In the genomic region with DNA sequence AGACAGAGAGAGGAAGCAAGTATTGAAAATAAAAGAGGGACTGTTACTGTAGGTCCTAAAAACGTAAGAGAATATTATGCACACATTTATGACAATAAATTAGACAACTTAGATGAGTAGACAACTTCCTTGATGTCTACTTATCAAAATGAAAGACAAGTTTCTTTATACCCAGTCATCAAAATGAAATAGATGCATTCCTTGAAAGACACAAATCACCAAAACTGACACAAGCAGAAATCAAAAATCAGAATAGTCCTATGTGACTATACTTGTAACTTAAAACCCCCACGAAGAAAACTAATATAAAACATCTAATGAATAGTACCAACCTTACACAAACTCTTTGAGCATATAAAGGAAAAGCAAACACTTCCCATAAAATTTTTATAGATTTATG, we compare ENCODE assay signal across 21 cellular contexts. TPM values are rescaled to one million over a fixed set of nuclear protein-coding genes. Genes with fewer than 3 reads are reported as not detected.
DNase-seq lines count a peak whose midpoint lies in the region; ATAC-seq and TF ChIP-seq lines count a peak whose summit lies in the region.
"Had no signal": no experiment of that assay in that cellular context is flagged by ENCODE, and none has a peak within 500 bp of the region (broad histone marks: within the 10 kb centered on the region; RNA-seq: fewer than 3 reads in every experiment).

No MANE protein-coding gene starts in this region.

- CTCF ChIA-PET in WTC11 (lab: Charles Lee), result no interaction called here

- no peak for DNase-seq in activated naive CD4-positive, alpha-beta T cell treated with Interleukin-2 at 50 U/mL for 16 hours
- DNase-seq in HFFc6, result no peak
- DNase-seq in WTC11 (ENCODE audit: low spot score), result no peak
- DNase-seq in chondrocyte (ENCODE audit: low spot score), result no peak
- no peak for DNase-seq in NCI-H774 (lab: John Stamatoyannopoulos, UW)
- DNase-seq in NCI-H2196 treated with DMSO at 0.1 percent for 48 hours (lab: John Stamatoyannopoulos, UW; ENCODE audit: unreplicated experiment), result no peak
- DNase-seq in stimulated activated naive B cell treated with anti-CD40 and anti-IgM and Interleukin-4, amounts not matched to agents 10 μg/mL and 1 μg/mL and 100 μg/mL, for 72 hours, result no peak
- DNase-seq: CD4-positive, CD25-positive, alpha-beta regulatory T cell; GOT3; NCI-H1092 treated with DMSO at 0.1 percent for 48 hours; NCI-H1436; NCI-H187; NCI-H2081 treated with DMSO at 0.1 percent for 48 hours; NCI-H2171; NCI-H524; NCI-H748 treated with DMSO at 0.1 percent for 48 hours; NK-92 treated with Interleukin-12 subunit alpha and Interleukin-12 subunit beta, amount 100 ng/mL, for 24 hours; Peyer's patch; SIG-M5 had no signal

- no peak for TF ChIP-seq CTCF in HFFc6 (IDR thresholded peaks at IDR 0.05)
- no peak for TF ChIP-seq CTCF in WTC11 (IDR thresholded peaks at IDR 0.05)
- TF ChIP-seq CTCF in chondrocyte (IDR thresholded peaks at IDR 0.05), result no peak

- H3K36me3 Mint-ChIP-seq in activated naive CD4-positive, alpha-beta T cell treated with anti-CD3 and anti-CD28 coated beads, Interleukin-2, amount 50 U/mL, for 24 hours, result peaks cover 20% of the 10 kb centered on the region
- peaks cover 55% of the 10 kb centered on the region for H3K36me3 Mint-ChIP-seq in HFFc6 (ENCODE audit: low read depth)
- H3K36me3 Mint-ChIP-seq in WTC11, result peaks cover 16% of the 10 kb centered on the region
- peaks cover 4% of the 10 kb centered on the region for H3K36me3 Mint-ChIP-seq in chondrocyte (ENCODE audit: low read depth)
- H3K36me3 Mint-ChIP-seq in stimulated activated naive B cell treated with anti-CD40 and anti-IgM and Interleukin-4, amounts not matched to agents 10 μg/mL and 1 μg/mL and 100 μg/mL, for 72 hours, result peaks cover 21 to 33% of the 10 kb centered on the region in 2 donors

- H3K4me1 Mint-ChIP-seq in activated naive CD4-positive, alpha-beta T cell treated with anti-CD3 and anti-CD28 coated beads, Interleukin-2, amount 50 U/mL, for 24 hours, result peaks cover 79% of the 10 kb centered on the region
- H3K4me1 Mint-ChIP-seq in HFFc6 (ENCODE audit: low read depth) (peaks cover 92% of the 10 kb centered on the region), WTC11 (peaks cover 45% of the 10 kb centered on the region), chondrocyte (ENCODE audit: low read depth) (peaks cover 91% of the 10 kb centered on the region)
- H3K4me1 Mint-ChIP-seq in stimulated activated naive B cell treated with anti-CD40 and anti-IgM and Interleukin-4, amounts not matched to agents 10 μg/mL and 1 μg/mL and 100 μg/mL, for 72 hours, result peaks cover 23 to 52% of the 10 kb centered on the region in 2 donors

- H3K9me3 Mint-ChIP-seq in activated naive CD4-positive, alpha-beta T cell treated with anti-CD3 and anti-CD28 coated beads, Interleukin-2, amount 50 U/mL, for 24 hours, result peaks cover 19% of the 10 kb centered on the region
- H3K9me3 Mint-ChIP-seq in HFFc6 (0 out of 2 replicates have a peak, but pooled peaks cover 4% of the 10 kb centered on the region), WTC11 (peaks cover 17% of the 10 kb centered on the region), chondrocyte (ENCODE audit: low read depth) (peaks cover 14% of the 10 kb centered on the region)
- H3K9me3 Mint-ChIP-seq in stimulated activated naive B cell treated with anti-CD40 and anti-IgM and Interleukin-4, amounts not matched to agents 10 μg/mL and 1 μg/mL and 100 μg/mL, for 72 hours, result peaks cover 7 to 12% of the 10 kb centered on the region in 2 donors

- no peak overlapping the region for H3K27ac Mint-ChIP-seq in activated naive CD4-positive, alpha-beta T cell treated with anti-CD3 and anti-CD28 coated beads, Interleukin-2, amount 50 U/mL, for 24 hours
- H3K27ac Mint-ChIP-seq in HFFc6 (peak overlapping the region; percentile 42), WTC11 (peak overlapping the region; percentile 59; the same call in 1 of the 2 replicates), chondrocyte (ENCODE audit: unreplicated experiment) (peak overlapping the region; percentile 28)
- no peak overlapping the region for H3K27ac Mint-ChIP-seq in stimulated activated naive B cell treated with anti-CD40 and anti-IgM and Interleukin-4, amounts not matched to agents 10 μg/mL and 1 μg/mL and 100 μg/mL, for 72 hours

- H3K27me3 Mint-ChIP-seq in activated naive CD4-positive, alpha-beta T cell treated with anti-CD3 and anti-CD28 coated beads, Interleukin-2, amount 50 U/mL, for 24 hours, result no peaks in the 10 kb centered on the region
- H3K27me3 Mint-ChIP-seq in HFFc6 (ENCODE audit: insufficient read depth) (no peaks in the 10 kb centered on the region), WTC11 (ENCODE audit: low read depth) (no peaks in the 10 kb centered on the region), chondrocyte (ENCODE audit: low read depth) (no peaks in the 10 kb centered on the region)
- no peaks in the 10 kb centered on the region for H3K27me3 Mint-ChIP-seq in stimulated activated naive B cell treated with anti-CD40 and anti-IgM and Interleukin-4, amounts not matched to agents 10 μg/mL and 1 μg/mL and 100 μg/mL, for 72 hours
- H3K27me3 Mint-ChIP-seq: CD4-positive, CD25-positive, alpha-beta regulatory T cell; IgD-negative memory B cell had no signal

- POLR2A ChIA-PET in WTC11 (lab: Charles Lee), result no interaction called here

- no peak for ATAC-seq in WTC11
- ATAC-seq in stimulated activated naive B cell treated with anti-CD40 and anti-IgM and Interleukin-4, amounts not matched to agents 10 μg/mL and 1 μg/mL and 100 μg/mL, for 72 hours (replicated peaks), result no peak

- peak overlapping the region; percentile 6 for H3K4me3 Mint-ChIP-seq in activated naive CD4-positive, alpha-beta T cell treated with anti-CD3 and anti-CD28 coated beads, Interleukin-2, amount 50 U/mL, for 24 hours
- H3K4me3 Mint-ChIP-seq in HFFc6 (peak overlapping the region; percentile 26), WTC11 (no peak overlapping the region), chondrocyte (ENCODE audit: unreplicated experiment) (no peak overlapping the region)
- no peak overlapping the region for H3K4me3 Mint-ChIP-seq in stimulated activated naive B cell treated with anti-CD40 and anti-IgM and Interleukin-4, amounts not matched to agents 10 μg/mL and 1 μg/mL and 100 μg/mL, for 72 hours

TF ChIP-seq in WTC11, 78 proteins besides CTCF, POLR2A, EP300 and RAD21:
- TF ChIP-seq JAZF1 (CRISPR knock-in tag; IDR thresholded peaks at IDR 0.05) (no peak), JUN (CRISPR knock-in tag; IDR thresholded peaks at IDR 0.05) (no peak), PRRX2 (CRISPR knock-in tag; IDR thresholded peaks at IDR 0.05) (no peak), FOXJ3 (CRISPR knock-in tag; IDR thresholded peaks at IDR 0.05; ENCODE audit: borderline replicate concordance) (no peak), IRF2 (CRISPR knock-in tag; IDR thresholded peaks at IDR 0.05; ENCODE audit: borderline replicate concordance, low read depth) (no peak)
- TF ChIP-seq, protein P1, sequence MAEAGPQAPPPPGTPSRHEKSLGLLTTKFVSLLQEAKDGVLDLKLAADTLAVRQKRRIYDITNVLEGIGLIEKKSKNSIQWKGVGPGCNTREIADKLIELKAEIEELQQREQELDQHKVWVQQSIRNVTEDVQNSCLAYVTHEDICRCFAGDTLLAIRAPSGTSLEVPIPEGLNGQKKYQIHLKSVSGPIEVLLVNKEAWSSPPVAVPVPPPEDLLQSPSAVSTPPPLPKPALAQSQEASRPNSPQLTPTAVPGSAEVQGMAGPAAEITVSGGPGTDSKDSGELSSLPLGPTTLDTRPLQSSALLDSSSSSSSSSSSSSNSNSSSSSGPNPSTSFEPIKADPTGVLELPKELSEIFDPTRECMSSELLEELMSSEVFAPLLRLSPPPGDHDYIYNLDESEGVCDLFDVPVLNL (CRISPR knock-in tag; IDR thresholded peaks at IDR 0.05; ENCODE audit: borderline replicate concordance, low read depth), result no peak
- TF ChIP-seq, protein P2, sequence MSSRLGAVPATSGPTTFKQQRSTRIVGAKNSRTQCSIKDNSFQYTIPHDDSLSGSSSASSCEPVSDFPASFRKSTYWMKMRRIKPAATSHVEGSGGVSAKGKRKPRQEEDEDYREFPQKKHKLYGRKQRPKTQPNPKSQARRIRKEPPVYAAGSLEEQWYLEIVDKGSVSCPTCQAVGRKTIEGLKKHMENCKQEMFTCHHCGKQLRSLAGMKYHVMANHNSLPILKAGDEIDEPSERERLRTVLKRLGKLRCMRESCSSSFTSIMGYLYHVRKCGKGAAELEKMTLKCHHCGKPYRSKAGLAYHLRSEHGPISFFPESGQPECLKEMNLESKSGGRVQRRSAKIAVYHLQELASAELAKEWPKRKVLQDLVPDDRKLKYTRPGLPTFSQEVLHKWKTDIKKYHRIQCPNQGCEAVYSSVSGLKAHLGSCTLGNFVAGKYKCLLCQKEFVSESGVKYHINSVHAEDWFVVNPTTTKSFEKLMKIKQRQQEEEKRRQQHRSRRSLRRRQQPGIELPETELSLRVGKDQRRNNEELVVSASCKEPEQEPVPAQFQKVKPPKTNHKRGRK (CRISPR knock-in tag; IDR thresholded peaks at IDR 0.05; ENCODE audit: borderline replicate concordance), result no peak

RNA-seq across cellular contexts. Expression of a gene that starts 14.5 kb away (rescaled TPM):
- total RNA-seq in HFFc6 (2021; fragmentation: NEBNext Ultra II Directional; extraction: Animal tissue kit (Norgen Biotek cat#: 25700)), result 1,000 to 10,000 TPM in 1 of 6 experiments, 100 to 1,000 TPM in 5; 820 to 1,001 (median 831) TPM
- total RNA-seq in WTC11 (2021) (175 to 202 TPM (median 178 TPM) in 3 replicates), chondrocyte (560 to 819 TPM (median 766 TPM) in 3 replicates)

Comparison
In these comparisons a context has a peak if more than half of its experiments do, and no peak if none do; other contexts are left out.
1. H3K27ac Mint-ChIP-seq: peak in HFFc6 (single experiment), WTC11 (single experiment) and chondrocyte (single experiment); none in activated naive CD4-positive, alpha-beta T cell treated with anti-CD3 and anti-CD28 coated beads, Interleukin-2, amount 50 U/mL, for 24 hours (single experiment) and stimulated activated naive B cell treated with anti-CD40 and anti-IgM and Interleukin-4, amounts not matched to agents 10 μg/mL and 1 μg/mL and 100 μg/mL, for 72 hours (single experiment).
2. H3K4me3 Mint-ChIP-seq: peak in activated naive CD4-positive, alpha-beta T cell treated with anti-CD3 and anti-CD28 coated beads, Interleukin-2, amount 50 U/mL, for 24 hours (single experiment) and HFFc6 (single experiment); none in WTC11 (single experiment), chondrocyte (single experiment) and stimulated activated naive B cell treated with anti-CD40 and anti-IgM and Interleukin-4, amounts not matched to agents 10 μg/mL and 1 μg/mL and 100 μg/mL, for 72 hours (0 of 2).